In genomic region chr11:27703453-27703852, GRCh38 we compare ENCODE assay signal across 18 cellular contexts. TPM values are rescaled to one million over a fixed set of nuclear protein-coding genes. Genes with fewer than 3 reads are reported as not detected.
DNase-seq lines count a peak whose midpoint lies in the region; ATAC-seq and TF ChIP-seq lines count a peak whose summit lies in the region.
"Had no signal": no experiment of that assay in that cellular context is flagged by ENCODE, and none has a peak within 500 bp of the region (broad histone marks: within the 10 kb centered on the region; RNA-seq: fewer than 3 reads in every experiment).

No MANE protein-coding gene starts in this region.

- POLR2A ChIA-PET in RWPE1 (lab: Yijun Ruan, JAX; ENCODE audit: low non-redundant PET) = no interaction called here

- H3K27ac ChIP-seq in GM23248 (no peak overlapping the region), RWPE1 (no peak overlapping the region), prostate gland (no peak overlapping the region)

- intact Hi-C loops in prostate gland (cut with DNase I) = loop anchor here (5.0 to 10.0 kb wide), 2 partner anchors 991 to 1454 kb away; no protein-coding TSS in a partner anchor

- CTCF ChIA-PET in RWPE1 (lab: Yijun Ruan, JAX) = interaction anchor here (0.6 to 0.8 kb wide), 4 partner anchors 399 to 1627 kb away, joined by 3 to 4 read pairs (median 3); no protein-coding TSS in a partner anchor

- H3K9me3 ChIP-seq in GM23248 (ENCODE audit: low read depth) = no peaks in the 10 kb centered on the region
- H3K9me3 ChIP-seq in prostate gland = no peaks in the 10 kb centered on the region

- H3K9me2 ChIP-seq in GM23248 (ENCODE audit: insufficient read depth) = no peaks in the 10 kb centered on the region

- no peak overlapping the region for H2AFZ ChIP-seq in GM23248

- TF ChIP-seq CTCF in RWPE1 (conservative IDR thresholded peaks at IDR 0.05; ENCODE audit: low read depth) = no peak
- TF ChIP-seq CTCF in fibroblast of mammary gland (conservative IDR thresholded peaks at IDR 0.05; ENCODE audit: control insufficient read depth, insufficient read depth, low read depth, low read length) = no peak
- TF ChIP-seq CTCF in prostate gland (IDR thresholded peaks at IDR 0.05) = no peak

- H3K79me2 ChIP-seq in GM23248 (ENCODE audit: insufficient read depth) = peaks cover 25% of the 10 kb centered on the region

- in situ Hi-C loops in GM23248 (cut with MboI) = loop anchor here (10.0 to 25.0 kb wide), 4 partner anchors 409 to 1459 kb away; partner anchors contain the start of genes KIF18A and METTL15

- no peaks in the 10 kb centered on the region for H4K20me1 ChIP-seq in GM23248 (ENCODE audit: insufficient read depth)

- H3K36me3 ChIP-seq in GM23248 (ENCODE audit: low read depth) = no peaks in the 10 kb centered on the region
- H3K36me3 ChIP-seq in prostate gland = no peaks in the 10 kb centered on the region

- H3F3A ChIP-seq in GM23248 (ENCODE audit: insufficient read depth) = peaks cover 27% of the 10 kb centered on the region

- peak; percentile 26 for DNase-seq in A172 (ENCODE audit: low spot score)
- peak; percentile 68 for DNase-seq in GM23248
- peak; percentile 34 for DNase-seq in RWPE1 (ENCODE audit: low spot score)
- peak; percentile 29 for DNase-seq in fibroblast of mammary gland (ENCODE audit: low read depth)
- DNase-seq in effector CD8-positive, alpha-beta T cell (lab: John Stamatoyannopoulos, UW) = no peak
- no peak for DNase-seq in prostate gland (ENCODE audit: low spot score)
- no peak for DNase-seq in NCI-H1092 (lab: John Stamatoyannopoulos, UW)
- DNase-seq: ACHN; activated naive CD4-positive, alpha-beta T cell treated with Interleukin-2 at 50 U/mL for 16 hours; Calu3; natural killer cell; NCI-H2107; NCI-H82; Right ventricle myocardium superior; stimulated activated CD4-positive, alpha-beta T cell treated with anti-CD3 and anti-CD28 coated beads, Interleukin-15, amount 100 ng/mL, for 24 hours; stimulated activated naive CD8-positive, alpha-beta T cell treated with anti-CD3 and anti-CD28 coated beads, Interleukin-15, amount 100 ng/mL, for 72 hours had no signal

- 14 to 17% methylated on average over 2 of the region's 2 CpGs for WGBS in GM23248 (ENCODE audit: low coverage in 1 of 2, low lambda C conversion rate in 2 of 2, missing lambda C conversion rate in 2 of 2), 2 experiments
- 39% methylated on average over 2 of the region's 2 CpGs for WGBS in prostate gland

- H3K4me2 ChIP-seq in GM23248 (ENCODE audit: unreplicated experiment) = no peak overlapping the region

- no peak overlapping the region for H3K4me3 ChIP-seq in GM23248
- no peak overlapping the region for H3K4me3 ChIP-seq in fibroblast of mammary gland (ENCODE audit: control insufficient read depth, low read depth, low read length)
- H3K4me3 ChIP-seq in prostate gland = no peak overlapping the region

- 0 out of 2 replicates have a peak, but pooled peaks cover 12% of the 10 kb centered on the region for H3K4me1 ChIP-seq in GM23248 (ENCODE audit: insufficient read depth)
- H3K4me1 ChIP-seq in prostate gland (replicated peaks) = peaks cover 7% of the 10 kb centered on the region

- no peak for ATAC-seq in HG03139 (IDR thresholded peaks at IDR 0.05; ENCODE audit: unreplicated experiment)
- ATAC-seq: natural killer cell; stimulated activated naive CD8-positive, alpha-beta T cell treated with anti-CD3 and anti-CD28 coated beads, Interleukin-15, amount 100 ng/mL, for 72 hours had no signal

- no peaks in the 10 kb centered on the region for H3K27me3 ChIP-seq in GM23248 (replicated peaks; ENCODE audit: insufficient read depth)
- H3K27me3 ChIP-seq in prostate gland (replicated peaks; ENCODE audit: insufficient read depth) = peaks cover 3% of the 10 kb centered on the region

- no peak overlapping the region for H3K9ac ChIP-seq in GM23248

- no peak for TF ChIP-seq POLR2A in prostate gland (IDR thresholded peaks at IDR 0.05)

RNA-seq across cellular contexts. Expression of gene BDNF, which starts 3.2 kb away (rescaled TPM):
- 12.7 and 17.5 TPM in 2 replicates for total RNA-seq in A172 (2014; rRNA removed; shearing (Covaris generic))
- total RNA-seq in GM23248 (2014; rRNA removed; shearing (Covaris generic)) = 63.6 and 64.1 TPM in 2 replicates
- 58.1 and 59.7 TPM in 2 replicates for polyA plus RNA-seq in GM23248 (2016; fragmentation: Nextera tagmentation; extraction: Ambion mirVana)
- 1 to 10 TPM in 1 of 2 donors, under 1 TPM in 1; 0.87 to 2.5 TPM for total RNA-seq in prostate gland
- total RNA-seq: natural killer cell; T-helper 2 cell treated with Interferon-gamma antibody and Interleukin-4, amounts not matched to agents 100 ng/mL and 5 ng/mL, for 36 hours had no signal

Comparison
In these comparisons a context has a peak if more than half of its experiments do, and no peak if none do; other contexts are left out.
1. DNase-seq: peak in A172 (single experiment), GM23248 (single experiment), RWPE1 (single experiment) and fibroblast of mammary gland (single experiment); none in effector CD8-positive, alpha-beta T cell (single experiment), prostate gland (single experiment) and NCI-H1092 (single experiment).